12 cellular contexts compared by ENCODE assay signal in the genomic region with DNA sequence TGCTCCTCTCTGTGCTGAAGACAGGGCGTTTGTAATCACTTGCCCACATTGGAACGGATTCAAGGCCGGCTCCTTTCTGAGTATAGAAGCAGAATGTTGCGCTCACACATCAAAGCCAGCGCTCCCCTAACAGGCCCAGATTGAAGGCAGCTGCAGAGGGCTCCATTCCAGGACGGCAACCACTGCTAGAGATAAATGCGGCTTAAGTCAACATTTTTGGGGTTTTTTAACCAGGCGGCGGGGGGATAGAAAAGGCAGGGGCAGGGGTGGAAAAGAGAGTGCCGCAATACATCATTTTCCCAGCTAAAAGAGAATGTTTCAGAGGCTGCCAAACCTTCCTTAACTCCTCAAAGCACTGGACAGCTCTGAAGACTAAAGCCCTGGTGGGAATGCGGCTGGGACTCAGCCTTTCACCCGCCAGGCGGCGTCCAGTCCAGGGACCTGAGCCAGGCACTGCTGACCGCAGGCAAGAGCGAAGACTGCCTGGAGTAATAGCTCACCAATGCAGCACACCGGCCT.
DNase-seq lines count a peak whose midpoint lies in the region; ATAC-seq, FAIRE-seq and TF ChIP-seq lines count a peak whose summit lies in the region.
"Had no signal": no experiment of that assay in that cellular context is flagged by ENCODE, and none has a peak within 500 bp of the region (broad histone marks: within the 10 kb centered on the region; RNA-seq: fewer than 3 reads in every experiment).

No MANE protein-coding gene starts in this region.

- peaks cover 5 to 7% of the 10 kb centered on the region in 2 donors for H3K4me1 ChIP-seq in gastrocnemius medialis

- ATAC-seq in gastrocnemius medialis, result peak; percentile 51 to 72

- FAIRE-seq in H54 (lab: Jason Lieb, UNC), result no peak

- H3K27me3 ChIP-seq in gastrocnemius medialis, result no peaks in the 10 kb centered on the region

- H3K4me3 Mint-ChIP-seq in chondrocyte (ENCODE audit: unreplicated experiment), result no peak overlapping the region
- H3K4me3 Mint-ChIP-seq: activated CD4-positive, alpha-beta T cell treated with anti-CD3 and anti-CD28 coated beads, Interleukin-2, amount 10 ng/mL, durations not matched to agents 7 days and 5 days; activated naive CD8-positive, alpha-beta T cell treated with anti-CD3 and anti-CD28 coated beads for 36 hours; memory B cell had no signal

- H3K27ac Mint-ChIP-seq in chondrocyte (ENCODE audit: unreplicated experiment), result peak overlapping the region; percentile 41
- H3K27ac Mint-ChIP-seq: activated CD4-positive, alpha-beta T cell treated with anti-CD3 and anti-CD28 coated beads, Interleukin-2, amount 10 ng/mL, durations not matched to agents 7 days and 5 days; activated naive CD8-positive, alpha-beta T cell treated with anti-CD3 and anti-CD28 coated beads for 36 hours; memory B cell had no signal

- TF ChIP-seq POLR2A in gastrocnemius medialis (IDR thresholded peaks at IDR 0.05) (no peak), H54 (IDR thresholded peaks at IDR 0.05; ENCODE audit: low read depth, low read length) (no peak)

- H3K27me3 Mint-ChIP-seq in chondrocyte (ENCODE audit: low read depth), result no peaks in the 10 kb centered on the region
- H3K27me3 Mint-ChIP-seq: activated CD4-positive, alpha-beta T cell treated with anti-CD3 and anti-CD28 coated beads, Interleukin-2, amount 10 ng/mL, durations not matched to agents 7 days and 5 days; memory B cell had no signal

- H3K9me3 Mint-ChIP-seq in chondrocyte (ENCODE audit: low read depth), result no peaks in the 10 kb centered on the region
- H3K9me3 Mint-ChIP-seq: activated CD4-positive, alpha-beta T cell treated with anti-CD3 and anti-CD28 coated beads, Interleukin-2, amount 10 ng/mL, durations not matched to agents 7 days and 5 days; activated naive CD8-positive, alpha-beta T cell treated with anti-CD3 and anti-CD28 coated beads for 36 hours had no signal

- H3K9me3 ChIP-seq in gastrocnemius medialis, result no peaks in the 10 kb centered on the region

- intact Hi-C loops in gastrocnemius medialis (cut with DNase I; ENCODE audit: low total_unique reads), result loop anchor here (5.0 kb wide), 1 partner anchor 425 kb away; no protein-coding TSS in a partner anchor

- TF ChIP-seq CTCF in chondrocyte (IDR thresholded peaks at IDR 0.05) (no peak), gastrocnemius medialis (IDR thresholded peaks at IDR 0.05 in 4 of 5, conservative IDR thresholded peaks at IDR 0.05 in 1 of 5) (peak in 4 of 5 experiments; percentile 28 to 51 (median 42)), GM10266 (IDR thresholded peaks at IDR 0.05; ENCODE audit: control insufficient read depth, insufficient read depth, low read depth, missing control alignments) (no peak), GM10248 (IDR thresholded peaks at IDR 0.05; ENCODE audit: control extremely low read depth, extremely low read depth, low read depth, missing control alignments) (no peak)

- CTCF ChIA-PET in GM10248 (lab: Yijun Ruan, JAX), result no interaction called here

- H3K36me3 ChIP-seq in gastrocnemius medialis, result peaks cover 0 to 47% of the 10 kb centered on the region in 2 donors

- H3K4me1 Mint-ChIP-seq in chondrocyte (ENCODE audit: low read depth), result peaks cover 2% of the 10 kb centered on the region
- H3K4me1 Mint-ChIP-seq: activated CD4-positive, alpha-beta T cell treated with anti-CD3 and anti-CD28 coated beads, Interleukin-2, amount 10 ng/mL, durations not matched to agents 7 days and 5 days; activated naive CD8-positive, alpha-beta T cell treated with anti-CD3 and anti-CD28 coated beads for 36 hours had no signal

- H3K4me3 ChIP-seq in gastrocnemius medialis, result no peak overlapping the region

- H3K36me3 Mint-ChIP-seq in chondrocyte (ENCODE audit: low read depth), result peaks cover 64% of the 10 kb centered on the region
- H3K36me3 Mint-ChIP-seq: activated naive CD8-positive, alpha-beta T cell treated with anti-CD3 and anti-CD28 coated beads for 36 hours had no signal

- DNase-seq in G401 (ENCODE audit: low spot score) (peak; percentile 62), chondrocyte (ENCODE audit: low spot score) (no peak), hippocampal formation (lab: John Stamatoyannopoulos, UW) (peak; percentile 15 to 44), gastrocnemius medialis (peak; percentile 32 to 51), GM10266 (ENCODE audit: extremely low spot score) (no peak), H54 (ENCODE audit: insufficient read length, low spot score) (no peak), GM10248 (ENCODE audit: extremely low spot score) (no peak), HuH-7 (ENCODE audit: low spot score) (no peak)
- DNase-seq: activated CD4-positive, alpha-beta T cell treated with anti-CD3 and anti-CD28 coated beads, Interleukin-2, amount 10 ng/mL, durations not matched to agents 7 days and 5 days; activated naive CD8-positive, alpha-beta T cell treated with anti-CD3 and anti-CD28 coated beads for 36 hours; NCI-H526 had no signal

- POLR2A ChIA-PET in GM10248 (lab: Yijun Ruan, JAX), result no interaction called here

- in situ Hi-C loops in G401 (cut with HindIII; ENCODE audit: low sequenced_read_pairs), result no loop called here
- in situ Hi-C loops in gastrocnemius medialis (cut with MboI; ENCODE audit: low sequenced_read_pairs in 4 of 4), result no loop called here

- H3K27ac ChIP-seq in gastrocnemius medialis, result no peak overlapping the region

Comparison
In these comparisons a context has a peak if more than half of its experiments do, and no peak if none do; other contexts are left out.
1. DNase-seq: peak in G401 (single experiment), hippocampal formation (2 of 2) and gastrocnemius medialis (2 of 2); none in chondrocyte (single experiment), GM10266 (single experiment), H54 (single experiment), GM10248 (single experiment) and HuH-7 (single experiment).
2. CTCF ChIP-seq: peak in gastrocnemius medialis (4 of 5); none in chondrocyte (single experiment), GM10266 (single experiment) and GM10248 (single experiment).